Comparison of ENCODE assay signal across 26 cellular contexts in the genomic region with DNA sequence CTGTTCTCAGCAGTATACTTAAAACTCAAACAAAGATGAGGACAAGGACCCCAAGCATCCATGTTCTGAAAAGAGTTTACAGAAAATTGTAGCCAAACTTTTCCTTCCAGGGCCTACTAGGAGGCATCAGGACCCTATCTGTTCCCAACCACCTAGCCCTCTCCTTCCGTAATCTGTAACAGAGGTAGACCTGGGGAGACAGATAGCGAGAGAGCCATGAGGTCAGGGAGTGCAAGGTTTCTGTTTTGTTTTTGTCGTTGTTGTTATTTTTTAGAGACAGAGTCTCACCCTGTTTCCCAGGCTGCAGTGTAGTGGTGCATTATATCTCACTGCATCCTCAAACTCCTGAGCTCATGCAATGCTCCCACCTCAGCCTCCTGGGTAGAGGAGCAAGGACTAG.
A peak's percentile ranks its signal among the peaks of the same experiment; 100 is the strongest.
DNase-seq lines count a peak whose midpoint lies in the region; ATAC-seq and TF ChIP-seq lines count a peak whose summit lies in the region.
"Had no signal": no experiment of that assay in that cellular context is flagged by ENCODE, and none has a peak within 500 bp of the region (broad histone marks: within the 10 kb centered on the region; RNA-seq: fewer than 3 reads in every experiment).

No MANE protein-coding gene starts in this region.

- H2AK5ac ChIP-seq in IMR-90 (ENCODE audit: low read depth, low read length): peak overlapping the region; percentile 62

- H3K4me1 Mint-ChIP-seq in neural progenitor cell: peaks cover 42% of the 10 kb centered on the region
- H3K4me1 Mint-ChIP-seq: activated naive CD4-positive, alpha-beta T cell treated with anti-CD3 and anti-CD28 coated beads, Interleukin-2, amount 50 U/mL, for 24 hours; naive thymus-derived CD4-positive, alpha-beta T cell had no signal

- TF ChIP-seq RAD21 in IMR-90 (IDR thresholded peaks at IDR 0.05; ENCODE audit: low read length): no peak

- H3K4ac ChIP-seq in IMR-90 (ENCODE audit: low read depth, low read length): peak overlapping the region; percentile 73

- H3K4me3 ChIP-seq in IMR-90 (ENCODE audit: insufficient read depth, low read depth, low read length): no peak overlapping the region
- no peak overlapping the region for H3K4me3 ChIP-seq in fibroblast of lung (replicated peaks in 1 of 4; ENCODE audit: control extremely low read depth in 1 of 4, insufficient read depth in 1 of 4, low read depth in 3 of 4, low read length in 4 of 4)
- no peak overlapping the region for H3K4me3 ChIP-seq in neural progenitor cell
- no peak overlapping the region for H3K4me3 ChIP-seq in uterus
- H3K4me3 ChIP-seq: BLaER1 treated with 17β-estradiol and CSF1 and Interleukin-3, amounts not matched to agents 10 nM and 100 nM; SJCRH30; skin epidermis had no signal

- 0 out of 2 replicates have a peak overlapping the region, but pooled peaks have one; percentile 29 for H3K23ac ChIP-seq in IMR-90 (ENCODE audit: low read depth, low read length)

- H3K27me3 ChIP-seq in IMR-90 (ENCODE audit: control insufficient read depth, insufficient read depth, low read length) (no peaks in the 10 kb centered on the region), fibroblast of lung (ENCODE audit: control insufficient read depth, insufficient read depth, low read length) (no peaks in the 10 kb centered on the region), neural progenitor cell (no peaks in the 10 kb centered on the region), uterus (no peaks in the 10 kb centered on the region)
- H3K27me3 ChIP-seq: BLaER1 treated with 17β-estradiol and CSF1 and Interleukin-3, amounts not matched to agents 10 nM and 100 nM; SJCRH30 had no signal

- intact Hi-C loops in IMR-90 (cut with micrococcal nuclease) (no loop called here), uterus (cut with DNase I; ENCODE audit: low total_unique reads) (no loop called here)

- peak overlapping the region; percentile 7 to 44; a peak in 3 of 4 replicates for H4K8ac ChIP-seq in IMR-90 (ENCODE audit: low read depth in 2 of 2, low read length in 2 of 2)

- POLR2A ChIA-PET in IMR-90 (lab: Charles Lee; ENCODE audit: unreplicated experiment): no interaction called here

- H2BK15ac ChIP-seq in IMR-90 (ENCODE audit: low read depth, low read length): peak overlapping the region; percentile 90; the same call in 2 of the 3 replicates

- H4K5ac ChIP-seq in IMR-90 (ENCODE audit: low read depth, low read length): peak overlapping the region; percentile 65; the same call in 1 of the 2 replicates

- H2AFZ ChIP-seq in IMR-90 (replicated peaks; ENCODE audit: low read length, poor library complexity) (no peak overlapping the region), fibroblast of lung (ENCODE audit: low read length) (no peak overlapping the region), neural progenitor cell (replicated peaks) (no peak overlapping the region)

- H2AK9ac ChIP-seq in IMR-90 (replicated peaks; ENCODE audit: low read depth, low read length, poor library complexity): no peak overlapping the region

- H3K14ac ChIP-seq in IMR-90 (replicated peaks; ENCODE audit: low read depth, low read length): peak overlapping the region; percentile 20; the same call in 1 of the 2 replicates

- H3K27ac ChIP-seq in IMR-90 (ENCODE audit: insufficient read depth, low read length): no peak overlapping the region
- peak overlapping the region; percentile 69 for H3K27ac ChIP-seq in fibroblast of lung (ENCODE audit: insufficient read depth, low read length)
- no peak overlapping the region for H3K27ac ChIP-seq in neural progenitor cell
- H3K27ac ChIP-seq in uterus: peak overlapping the region; percentile 5 to 16
- H3K27ac ChIP-seq: BLaER1 treated with 17β-estradiol and CSF1 and Interleukin-3, amounts not matched to agents 10 nM and 100 nM; SJCRH30; VCaP had no signal

- no peaks in the 10 kb centered on the region for H4K20me1 ChIP-seq in IMR-90 (ENCODE audit: insufficient read depth, low read length)
- H4K20me1 ChIP-seq in fibroblast of lung (ENCODE audit: control insufficient read depth, extremely low read depth, insufficient read depth, low read length): no peaks in the 10 kb centered on the region
- H4K20me1 ChIP-seq in neural progenitor cell (ENCODE audit: low read depth): no peaks in the 10 kb centered on the region
- H4K20me1 ChIP-seq: BLaER1 treated with 17β-estradiol and CSF1 and Interleukin-3, amounts not matched to agents 10 nM and 100 nM had no signal

- no peaks in the 10 kb centered on the region for H3K79me1 ChIP-seq in IMR-90 (ENCODE audit: low read depth in 1 of 2, low read length in 2 of 2)

- H3K9me3 ChIP-seq in IMR-90 (ENCODE audit: control insufficient read depth, insufficient read depth, low read length) (no peaks in the 10 kb centered on the region), fibroblast of lung (ENCODE audit: control insufficient read depth, insufficient read depth, low read depth, low read length) (no peaks in the 10 kb centered on the region), neural progenitor cell (ENCODE audit: low read depth) (no peaks in the 10 kb centered on the region), uterus (no peaks in the 10 kb centered on the region)
- H3K9me3 ChIP-seq: BLaER1 treated with 17β-estradiol and CSF1 and Interleukin-3, amounts not matched to agents 10 nM and 100 nM; SJCRH30 had no signal

- dilution Hi-C loops in IMR-90 (cut with HindIII; ENCODE audit: low sequenced_read_pairs, unreplicated experiment): no loop called here

- peak overlapping the region; percentile 24 for H3K4me3 Mint-ChIP-seq in neural progenitor cell
- H3K4me3 Mint-ChIP-seq: activated naive CD4-positive, alpha-beta T cell treated with anti-CD3 and anti-CD28 coated beads, Interleukin-2, amount 50 U/mL, for 24 hours; naive thymus-derived CD4-positive, alpha-beta T cell had no signal

- no peaks in the 10 kb centered on the region for H3K9me1 ChIP-seq in IMR-90 (ENCODE audit: insufficient read depth, low read length)

- no peaks in the 10 kb centered on the region for H3F3A ChIP-seq in neural progenitor cell (ENCODE audit: low read depth)

- no peak for ATAC-seq in IMR-90 (ENCODE audit: low read depth)
- ATAC-seq: HCT116; naive thymus-derived CD4-positive, alpha-beta T cell had no signal

- peak overlapping the region; percentile 82 for H2BK5ac ChIP-seq in IMR-90 (ENCODE audit: low read depth, low read length, poor library complexity, severe bottlenecking)

- in situ Hi-C loops in IMR-90 (cut with MboI; ENCODE audit: low sequenced_read_pairs): no loop called here
- in situ Hi-C loops in ACHN (cut with HindIII; ENCODE audit: low pct_ligation_motif_present, low pct_unique_long_range_greater_than_20kb, low sequenced_read_pairs): no loop called here

- peaks cover 6% of the 10 kb centered on the region for H3K9me3 Mint-ChIP-seq in neural progenitor cell
- H3K9me3 Mint-ChIP-seq: activated naive CD4-positive, alpha-beta T cell treated with anti-CD3 and anti-CD28 coated beads, Interleukin-2, amount 50 U/mL, for 24 hours had no signal

- no peak overlapping the region for H3K56ac ChIP-seq in IMR-90 (ENCODE audit: extremely low read depth, insufficient read depth, low read length)

- TF ChIP-seq POLR2A in IMR-90 (IDR thresholded peaks at IDR 0.05; ENCODE audit: low read depth, low read length): no peak
- TF ChIP-seq POLR2A in uterus (IDR thresholded peaks at IDR 0.05): no peak

- H4K91ac ChIP-seq in IMR-90 (ENCODE audit: insufficient read depth, low read depth, low read length): peak overlapping the region; percentile 82

- H3K18ac ChIP-seq in IMR-90 (ENCODE audit: low read depth, low read length): peak overlapping the region; percentile 92; the same call in 1 of the 2 replicates

- H3K27me3 Mint-ChIP-seq in neural progenitor cell (ENCODE audit: insufficient read depth, low read depth): no peaks in the 10 kb centered on the region
- H3K27me3 Mint-ChIP-seq: activated naive CD4-positive, alpha-beta T cell treated with anti-CD3 and anti-CD28 coated beads, Interleukin-2, amount 50 U/mL, for 24 hours had no signal

- DNase-seq in IMR-90 (no peak), fibroblast of lung (ENCODE audit: low read depth in 2 of 2) (no peak), neural progenitor cell (ENCODE audit: low spot score) (no peak), uterus (no peak), ACHN (no peak), HuH-7.5 (ENCODE audit: low spot score) (no peak), MV-4-11 (lab: John Stamatoyannopoulos, UW) (no peak)
- DNase-seq: activated CD4-positive, alpha-beta T cell treated with anti-CD3 and anti-CD28 coated beads for 4 hours; activated CD8-positive, alpha-beta memory T cell treated with anti-CD3 and anti-CD28 coated beads for 24 hours; activated T-cell treated with anti-CD3 and anti-CD28 coated beads for 4 hours; amygdala; COR-L47; effector CD8-positive, alpha-beta T cell; naive thymus-derived CD4-positive, alpha-beta T cell; NCI-H1092; NCI-H187 treated with DMSO at 0.1 percent for 48 hours; NCI-H2171; SJCRH30; stimulated activated naive CD4-positive, alpha-beta T cell treated with Interleukin-2 at 50 U/mL for 16 hours; SW 1271; T1000 had no signal

- H3K4me2 ChIP-seq in IMR-90 (ENCODE audit: low read depth, low read length) (no peak overlapping the region), fibroblast of lung (ENCODE audit: extremely low read depth, insufficient read depth, low read length) (no peak overlapping the region), neural progenitor cell (no peak overlapping the region)

- no CpG with 5 or more reads among the region's 3 CpGs for WGBS in IMR-90 (ENCODE audit: extremely low coverage in 2 of 2, insufficient read length in 1 of 2), 2 experiments

- H3K36me3 Mint-ChIP-seq in neural progenitor cell: peaks cover 15% of the 10 kb centered on the region
- H3K36me3 Mint-ChIP-seq: activated naive CD4-positive, alpha-beta T cell treated with anti-CD3 and anti-CD28 coated beads, Interleukin-2, amount 50 U/mL, for 24 hours; naive thymus-derived CD4-positive, alpha-beta T cell had no signal

- no TSS peak for BruUV-seq in IMR-90 (replicated peaks; lab: Mats Ljungman, UMichigan)

- CTCF ChIA-PET in IMR-90 (lab: Yijun Ruan, JAX): interaction anchor here (0.6 kb wide), 2 partner anchors 51 to 239 kb away, joined by 4 to 7 read pairs; no protein-coding TSS in a partner anchor

- peak overlapping the region; percentile 35 for H3K27ac Mint-ChIP-seq in neural progenitor cell
- H3K27ac Mint-ChIP-seq: activated naive CD4-positive, alpha-beta T cell treated with anti-CD3 and anti-CD28 coated beads, Interleukin-2, amount 50 U/mL, for 24 hours; naive thymus-derived CD4-positive, alpha-beta T cell had no signal

- no peaks in the 10 kb centered on the region for H3K36me3 ChIP-seq in IMR-90 (ENCODE audit: control insufficient read depth, insufficient read depth, low read length)
- no peaks in the 10 kb centered on the region for H3K36me3 ChIP-seq in fibroblast of lung (ENCODE audit: control insufficient read depth, insufficient read depth, low read length)
- H3K36me3 ChIP-seq in neural progenitor cell: no peaks in the 10 kb centered on the region
- H3K36me3 ChIP-seq in uterus: no peaks in the 10 kb centered on the region
- H3K36me3 ChIP-seq: BLaER1 treated with 17β-estradiol and CSF1 and Interleukin-3, amounts not matched to agents 10 nM and 100 nM; SJCRH30 had no signal

- H3K9ac ChIP-seq in IMR-90 (ENCODE audit: low read depth, low read length): no peak overlapping the region
- H3K9ac ChIP-seq in fibroblast of lung (ENCODE audit: insufficient read depth, low read length): no peak overlapping the region
- no peak overlapping the region for H3K9ac ChIP-seq in neural progenitor cell
- H3K9ac ChIP-seq: BLaER1 treated with 17β-estradiol and CSF1 and Interleukin-3, amounts not matched to agents 10 nM and 100 nM had no signal

- H3K4me1 ChIP-seq in IMR-90 (ENCODE audit: control insufficient read depth, insufficient read depth, low read length) (peaks cover 11% of the 10 kb centered on the region), fibroblast of lung (ENCODE audit: control insufficient read depth, extremely low read depth, insufficient read depth, low read length) (peaks cover 11% of the 10 kb centered on the region), neural progenitor cell (no peaks in the 10 kb centered on the region), uterus (peaks cover 0 to 4% of the 10 kb centered on the region in 2 donors)
- H3K4me1 ChIP-seq: SJCRH30 had no signal

- H2BK120ac ChIP-seq in IMR-90 (ENCODE audit: low read depth, low read length): peak overlapping the region; percentile 68; the same call in 1 of the 2 replicates

- H3K79me2 ChIP-seq in fibroblast of lung (ENCODE audit: control insufficient read depth, insufficient read depth, low read length): no peaks in the 10 kb centered on the region
- H3K79me2 ChIP-seq in neural progenitor cell (ENCODE audit: low read depth): no peaks in the 10 kb centered on the region

- H2BK20ac ChIP-seq in IMR-90 (ENCODE audit: low read depth, low read length): peak overlapping the region; percentile 67

- no peak for TF ChIP-seq CTCF in IMR-90 (conservative IDR thresholded peaks at IDR 0.05; ENCODE audit: low read depth, low read length)
- no peak for TF ChIP-seq CTCF in fibroblast of lung (conservative IDR thresholded peaks at IDR 0.05 in 1 of 2, IDR thresholded peaks at IDR 0.05 in 1 of 2; ENCODE audit: low read depth in 1 of 2, low read length in 2 of 2)
- no peak for TF ChIP-seq CTCF in neural progenitor cell (IDR thresholded peaks at IDR 0.05)
- no peak for TF ChIP-seq CTCF in uterus (IDR thresholded peaks at IDR 0.05)

Comparison
In these comparisons a context has a peak if more than half of its experiments do, and no peak if none do; other contexts are left out.
1. H3K27ac ChIP-seq: peak in fibroblast of lung (single experiment) and uterus (2 of 2); none in IMR-90 (single experiment) and neural progenitor cell (single experiment).